Comparison of ENCODE assay signal across 7 cellular contexts in the genomic region with DNA sequence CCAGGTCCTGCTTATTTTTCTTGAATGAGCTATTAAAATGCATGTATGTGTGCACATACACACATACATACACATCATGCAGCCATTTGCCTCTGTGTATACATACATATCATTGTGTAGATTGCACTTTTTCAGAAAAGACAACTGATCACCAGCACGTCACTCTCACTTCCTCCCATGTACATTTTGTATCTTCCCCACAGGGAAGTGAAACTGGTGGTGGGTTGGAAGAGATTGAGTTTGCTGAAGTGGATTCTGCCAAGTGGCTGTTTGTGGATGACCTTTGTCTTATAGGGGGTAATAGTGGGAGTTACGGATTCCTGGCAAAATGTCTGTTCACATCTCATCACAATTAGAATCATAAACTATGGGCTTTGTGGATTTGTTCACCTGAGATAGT.
DNase-seq lines count a peak whose midpoint lies in the region; ATAC-seq lines count a peak whose summit lies in the region.

No MANE protein-coding gene starts in this region.

- no peaks in the 10 kb centered on the region for H3K9me3 Mint-ChIP-seq in activated T-helper 1 cell treated with anti-CD3 and anti-CD28 coated beads, Interleukin-12 subunit alpha, Interleukin-12 subunit beta, Interleukin-2, Interleukin-4 antibody, amounts not matched to agents 30 ng/mL and 10 ng/mL and 1 ng/mL, durations not matched to agents 14 hours and 24 hours and 36 hours
- no peaks in the 10 kb centered on the region for H3K9me3 Mint-ChIP-seq in stimulated activated naive CD8-positive, alpha-beta T cell treated with anti-CD3 and anti-CD28 coated beads, Interleukin-15, Interleukin-2, amounts not matched to agents 100 ng/mL and 50 ng/mL, for 24 hours

- H3K36me3 Mint-ChIP-seq in activated T-helper 1 cell treated with anti-CD3 and anti-CD28 coated beads, Interleukin-12 subunit alpha, Interleukin-12 subunit beta, Interleukin-2, Interleukin-4 antibody, amounts not matched to agents 30 ng/mL and 10 ng/mL and 1 ng/mL, durations not matched to agents 14 hours and 24 hours and 36 hours (ENCODE audit: low read depth): no peaks in the 10 kb centered on the region
- no peaks in the 10 kb centered on the region for H3K36me3 Mint-ChIP-seq in stimulated activated naive CD8-positive, alpha-beta T cell treated with anti-CD3 and anti-CD28 coated beads, Interleukin-15, Interleukin-2, amounts not matched to agents 100 ng/mL and 50 ng/mL, for 24 hours (ENCODE audit: low read depth)

- ATAC-seq in GM19351 (IDR thresholded peaks at IDR 0.05; ENCODE audit: unreplicated experiment): peak; percentile 78
- peak; percentile 74 for ATAC-seq in HG03066 (IDR thresholded peaks at IDR 0.05; ENCODE audit: low read depth, unreplicated experiment)

- peak overlapping the region; percentile 42 for H3K27ac Mint-ChIP-seq in activated T-helper 1 cell treated with anti-CD3 and anti-CD28 coated beads, Interleukin-12 subunit alpha, Interleukin-12 subunit beta, Interleukin-2, Interleukin-4 antibody, amounts not matched to agents 30 ng/mL and 10 ng/mL and 1 ng/mL, durations not matched to agents 14 hours and 24 hours and 36 hours
- H3K27ac Mint-ChIP-seq in stimulated activated naive CD8-positive, alpha-beta T cell treated with anti-CD3 and anti-CD28 coated beads, Interleukin-15, Interleukin-2, amounts not matched to agents 100 ng/mL and 50 ng/mL, for 24 hours: peak overlapping the region; percentile 61

- intact Hi-C loops in activated T-helper 1 cell treated with anti-CD3 and anti-CD28 coated beads, Interleukin-12 subunit alpha, Interleukin-12 subunit beta, Interleukin-2, Interleukin-4 antibody, amounts not matched to agents 30 ng/mL and 10 ng/mL and 1 ng/mL, durations not matched to agents 14 hours and 24 hours and 36 hours (cut with micrococcal nuclease): loop anchor here (1.0 to 10.0 kb wide), 3 partner anchors 8 to 47 kb away; no protein-coding TSS in a partner anchor

- peaks cover 28% of the 10 kb centered on the region for H3K4me1 Mint-ChIP-seq in activated T-helper 1 cell treated with anti-CD3 and anti-CD28 coated beads, Interleukin-12 subunit alpha, Interleukin-12 subunit beta, Interleukin-2, Interleukin-4 antibody, amounts not matched to agents 30 ng/mL and 10 ng/mL and 1 ng/mL, durations not matched to agents 14 hours and 24 hours and 36 hours (ENCODE audit: low read depth)
- H3K4me1 Mint-ChIP-seq in stimulated activated naive CD8-positive, alpha-beta T cell treated with anti-CD3 and anti-CD28 coated beads, Interleukin-15, Interleukin-2, amounts not matched to agents 100 ng/mL and 50 ng/mL, for 24 hours (ENCODE audit: low read depth): peaks cover 72% of the 10 kb centered on the region

- H3K27me3 Mint-ChIP-seq in activated T-helper 1 cell treated with anti-CD3 and anti-CD28 coated beads, Interleukin-12 subunit alpha, Interleukin-12 subunit beta, Interleukin-2, Interleukin-4 antibody, amounts not matched to agents 30 ng/mL and 10 ng/mL and 1 ng/mL, durations not matched to agents 14 hours and 24 hours and 36 hours (ENCODE audit: insufficient read depth): no peaks in the 10 kb centered on the region
- no peaks in the 10 kb centered on the region for H3K27me3 Mint-ChIP-seq in stimulated activated naive CD8-positive, alpha-beta T cell treated with anti-CD3 and anti-CD28 coated beads, Interleukin-15, Interleukin-2, amounts not matched to agents 100 ng/mL and 50 ng/mL, for 24 hours

- DNase-seq in activated T-helper 1 cell treated with anti-CD3 and anti-CD28 coated beads, Interleukin-12 subunit alpha, Interleukin-12 subunit beta, Interleukin-2, Interleukin-4 antibody, amounts not matched to agents 30 ng/mL and 10 ng/mL and 1 ng/mL, durations not matched to agents 14 hours and 24 hours and 36 hours (ENCODE audit: low spot score): no peak
- DNase-seq in NCI-H1694 (lab: John Stamatoyannopoulos, UW): no peak
- DNase-seq in NCI-H1105 treated with DMSO at 0.1 percent for 48 hours (lab: John Stamatoyannopoulos, UW): no peak
- DNase-seq in NCI-H69 (lab: John Stamatoyannopoulos, UW): no peak

- H3K4me3 Mint-ChIP-seq in activated T-helper 1 cell treated with anti-CD3 and anti-CD28 coated beads, Interleukin-12 subunit alpha, Interleukin-12 subunit beta, Interleukin-2, Interleukin-4 antibody, amounts not matched to agents 30 ng/mL and 10 ng/mL and 1 ng/mL, durations not matched to agents 14 hours and 24 hours and 36 hours: no peak overlapping the region
- peak overlapping the region; percentile 18 for H3K4me3 Mint-ChIP-seq in stimulated activated naive CD8-positive, alpha-beta T cell treated with anti-CD3 and anti-CD28 coated beads, Interleukin-15, Interleukin-2, amounts not matched to agents 100 ng/mL and 50 ng/mL, for 24 hours
